ENCODE assay signal across 8 cellular contexts in the genomic region with DNA sequence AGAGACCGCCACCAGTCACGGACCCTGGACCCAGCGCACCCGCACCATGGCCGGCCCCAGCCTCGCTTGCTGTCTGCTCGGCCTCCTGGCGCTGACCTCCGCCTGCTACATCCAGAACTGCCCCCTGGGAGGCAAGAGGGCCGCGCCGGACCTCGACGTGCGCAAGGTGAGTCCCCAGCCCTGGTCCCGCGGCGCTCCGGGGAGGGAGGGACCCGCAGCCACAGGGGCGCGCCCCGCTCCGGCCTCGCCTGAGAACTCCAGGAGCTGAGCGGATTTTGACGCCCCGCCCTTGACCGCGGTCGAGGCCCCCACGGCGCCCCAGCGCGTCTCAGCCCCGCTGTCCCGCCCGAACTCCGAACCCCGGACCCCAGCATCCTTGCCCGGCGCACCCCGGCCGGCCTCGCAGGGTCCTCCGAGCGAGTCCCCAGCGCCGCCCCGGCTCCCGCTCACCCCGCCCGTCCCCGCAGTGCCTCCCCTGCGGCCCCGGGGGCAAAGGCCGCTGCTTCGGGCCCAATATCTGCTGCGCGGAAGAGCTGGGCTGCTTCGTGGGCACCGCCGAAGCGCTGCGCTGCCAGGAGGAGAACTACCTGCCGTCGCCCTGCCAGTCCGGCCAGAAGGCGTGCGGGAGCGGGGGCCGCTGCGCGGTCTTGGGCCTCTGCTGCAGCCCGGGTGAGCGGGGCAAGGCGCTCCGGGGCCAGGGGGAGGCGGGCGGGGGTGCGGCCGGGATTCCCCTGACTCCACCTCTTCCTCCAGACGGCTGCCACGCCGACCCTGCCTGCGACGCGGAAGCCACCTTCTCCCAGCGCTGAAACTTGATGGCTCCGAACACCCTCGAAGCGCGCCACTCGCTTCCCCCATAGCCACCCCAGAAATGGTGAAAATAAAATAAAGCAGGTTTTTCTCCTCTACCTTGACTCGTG. TPM values are rescaled to one million over a fixed set of nuclear protein-coding genes. Genes with fewer than 3 reads are reported as not detected.
DNase-seq lines count a peak whose midpoint lies in the region; ATAC-seq and TF ChIP-seq lines count a peak whose summit lies in the region.

OXT (plus strand) TSS at position 11 of the 920 bp plus-strand sequence; CDS start at position 47, 36 bp downstream.

- CTCF ChIA-PET in activated CD4-positive, alpha-beta T cell treated with anti-CD3 and anti-CD28 coated beads for 36 hours (lab: Charles Lee) = no interaction called here

- DNase-seq in AG10803 (ENCODE audit: low read depth) (no peak), dorsolateral prefrontal cortex (no peak), natural killer cell (peak; percentile 43), medulla oblongata (ENCODE audit: extremely low spot score) (no peak), NCI-H2171 treated with DMSO at 0.1 percent for 48 hours (lab: John Stamatoyannopoulos, UW) (no peak), GM19240 (ENCODE audit: insufficient read length, low spot score) (no peak)
- DNase-seq in activated CD4-positive, alpha-beta T cell treated with anti-CD3 and anti-CD28 coated beads for 36 hours = peak; percentile 83

- H3K27me3 ChIP-seq in dorsolateral prefrontal cortex = peaks cover 0 to 30% (median 20%) of the 10 kb centered on the region in 45 donors

- intact Hi-C loops in activated CD4-positive, alpha-beta T cell treated with anti-CD3 and anti-CD28 coated beads for 36 hours (cut with DNase I, micrococcal nuclease) = loop anchor here in 1 of 2 experiments (5.0 kb wide), 1 partner anchor 85 kb away; the partner anchor contains the start of genes FASTKD5 and UBOX5
- intact Hi-C loops in dorsolateral prefrontal cortex (cut with DNase I) (no loop called here), natural killer cell (cut with micrococcal nuclease) (no loop called here)

- H3K27me3 Mint-ChIP-seq in activated CD4-positive, alpha-beta T cell treated with anti-CD3 and anti-CD28 coated beads for 36 hours = no peaks in the 10 kb centered on the region
- H3K27me3 Mint-ChIP-seq in natural killer cell (ENCODE audit: low read depth in 2 of 2) = peaks cover 8 to 16% of the 10 kb centered on the region in 2 donors
- no peaks in the 10 kb centered on the region for H3K27me3 Mint-ChIP-seq in stimulated activated naive CD8-positive, alpha-beta T cell treated with anti-CD3 and anti-CD28 coated beads, Interleukin-15, Interleukin-2, amounts not matched to agents 100 ng/mL and 50 ng/mL, for 24 hours

- peak within 1 kb of the TSS; percentile 61 for H3K4me3 Mint-ChIP-seq in activated CD4-positive, alpha-beta T cell treated with anti-CD3 and anti-CD28 coated beads for 36 hours
- peak within 1 kb of the TSS; percentile 89 for H3K4me3 Mint-ChIP-seq in natural killer cell
- H3K4me3 Mint-ChIP-seq in stimulated activated naive CD8-positive, alpha-beta T cell treated with anti-CD3 and anti-CD28 coated beads, Interleukin-15, Interleukin-2, amounts not matched to agents 100 ng/mL and 50 ng/mL, for 24 hours = peak within 1 kb of the TSS; percentile 69

- peaks cover 27% of the 10 kb centered on the region for H3K4me1 Mint-ChIP-seq in activated CD4-positive, alpha-beta T cell treated with anti-CD3 and anti-CD28 coated beads for 36 hours
- peaks cover 9 to 19% of the 10 kb centered on the region in 2 donors for H3K4me1 Mint-ChIP-seq in natural killer cell
- peaks cover 18% of the 10 kb centered on the region for H3K4me1 Mint-ChIP-seq in stimulated activated naive CD8-positive, alpha-beta T cell treated with anti-CD3 and anti-CD28 coated beads, Interleukin-15, Interleukin-2, amounts not matched to agents 100 ng/mL and 50 ng/mL, for 24 hours (ENCODE audit: low read depth)

- TF ChIP-seq CTCF in AG10803 (conservative IDR thresholded peaks at IDR 0.05; ENCODE audit: low read length) = no peak
- TF ChIP-seq CTCF in dorsolateral prefrontal cortex (IDR thresholded peaks at IDR 0.05 in 54 of 56, conservative IDR thresholded peaks at IDR 0.05 in 2 of 56; ENCODE audit: low read depth in 1 of 56, partially characterized antibody in 56 of 56) = no peak
- no peak for TF ChIP-seq CTCF in natural killer cell (IDR thresholded peaks at IDR 0.05)

- no peaks in the 10 kb centered on the region for H3K9me3 Mint-ChIP-seq in activated CD4-positive, alpha-beta T cell treated with anti-CD3 and anti-CD28 coated beads for 36 hours (ENCODE audit: low read depth)
- no peaks in the 10 kb centered on the region for H3K9me3 Mint-ChIP-seq in natural killer cell
- H3K9me3 Mint-ChIP-seq in stimulated activated naive CD8-positive, alpha-beta T cell treated with anti-CD3 and anti-CD28 coated beads, Interleukin-15, Interleukin-2, amounts not matched to agents 100 ng/mL and 50 ng/mL, for 24 hours = no peaks in the 10 kb centered on the region

- no peak within 1 kb of the TSS for H3K27ac ChIP-seq in dorsolateral prefrontal cortex

- H3K4me3 ChIP-seq in AG10803 (ENCODE audit: low read length) (peak within 1 kb of the TSS; percentile 46), dorsolateral prefrontal cortex (peak within 1 kb of the TSS in 56 of 59 donors; percentile 10 to 63 (median 42))

- no peaks in the 10 kb centered on the region for H3K36me3 Mint-ChIP-seq in activated CD4-positive, alpha-beta T cell treated with anti-CD3 and anti-CD28 coated beads for 36 hours (ENCODE audit: low read depth)
- no peaks in the 10 kb centered on the region for H3K36me3 Mint-ChIP-seq in natural killer cell
- H3K36me3 Mint-ChIP-seq in stimulated activated naive CD8-positive, alpha-beta T cell treated with anti-CD3 and anti-CD28 coated beads, Interleukin-15, Interleukin-2, amounts not matched to agents 100 ng/mL and 50 ng/mL, for 24 hours (ENCODE audit: low read depth) = no peaks in the 10 kb centered on the region

- H3K27ac Mint-ChIP-seq in activated CD4-positive, alpha-beta T cell treated with anti-CD3 and anti-CD28 coated beads for 36 hours = peak within 1 kb of the TSS; percentile 87
- peak within 1 kb of the TSS; percentile 5 to 82 for H3K27ac Mint-ChIP-seq in natural killer cell
- no peak within 1 kb of the TSS for H3K27ac Mint-ChIP-seq in stimulated activated naive CD8-positive, alpha-beta T cell treated with anti-CD3 and anti-CD28 coated beads, Interleukin-15, Interleukin-2, amounts not matched to agents 100 ng/mL and 50 ng/mL, for 24 hours

- peak; percentile 74 for ATAC-seq in activated CD4-positive, alpha-beta T cell treated with anti-CD3 and anti-CD28 coated beads for 36 hours
- ATAC-seq in natural killer cell = peak; percentile 82 to 90 (median 85)

- POLR2A ChIA-PET in activated CD4-positive, alpha-beta T cell treated with anti-CD3 and anti-CD28 coated beads for 36 hours (lab: Charles Lee) = interaction anchor here (0.5 to 1.0 kb wide), 2 partner anchors 11 to 42 kb away, joined by 3 read pairs; no protein-coding TSS in a partner anchor

RNA-seq across cellular contexts. Expression of gene OXT, which starts in this region (rescaled TPM):
- total RNA-seq in activated CD4-positive, alpha-beta T cell treated with anti-CD3 and anti-CD28 coated beads for 36 hours = under 1 TPM in 1 of 2 experiments, not detected in 1; 0.40 TPM
- total RNA-seq in dorsolateral prefrontal cortex (1 to 10 TPM in 7 of 120 experiments, not detected in 113; 1.1 to 2.0 (median 1.8) TPM), natural killer cell (not detected)

Comparison
In these comparisons a context has a peak if more than half of its experiments do, and no peak if none do; other contexts are left out.
1. Peak in DNase-seq and ATAC-seq in activated CD4-positive, alpha-beta T cell treated with anti-CD3 and anti-CD28 coated beads for 36 hours; RNA of the gene not detected or under 1 TPM.
2. Peak in DNase-seq and ATAC-seq in natural killer cell; RNA of the gene not detected or under 1 TPM.